ENCODE assay signal across 8 cellular contexts in genomic region chr10:8049874-8050560, GRCh38. TPM values are rescaled to one million over a fixed set of nuclear protein-coding genes. Genes with fewer than 3 reads are reported as not detected.
DNase-seq lines count a peak whose midpoint lies in the region; ATAC-seq lines count a peak whose summit lies in the region.

No MANE protein-coding gene starts in this region.

- peak overlapping the region in 4 of 5 donors; percentile 48 to 61 (median 52) for H3K4me3 ChIP-seq in subcutaneous abdominal adipose tissue (ENCODE audit: low read depth in 1 of 5, low read length in 5 of 5)

- peaks cover 53% of the 10 kb centered on the region for H3K27me3 Mint-ChIP-seq in activated T-helper 17 cell treated with anti-CD3 and anti-CD28 coated beads, Interleukin-2, amount 50 U/mL, for 72 hours

- H3K9me3 Mint-ChIP-seq in activated T-helper 17 cell treated with anti-CD3 and anti-CD28 coated beads, Interleukin-2, amount 50 U/mL, for 72 hours: no peaks in the 10 kb centered on the region

- peak overlapping the region; percentile 62 for H3K4me3 Mint-ChIP-seq in activated T-helper 17 cell treated with anti-CD3 and anti-CD28 coated beads, Interleukin-2, amount 50 U/mL, for 72 hours

- peaks cover 27% of the 10 kb centered on the region for H3K36me3 Mint-ChIP-seq in activated T-helper 17 cell treated with anti-CD3 and anti-CD28 coated beads, Interleukin-2, amount 50 U/mL, for 72 hours (ENCODE audit: low read depth)

- no peak overlapping the region for H3K9ac ChIP-seq in subcutaneous abdominal adipose tissue (ENCODE audit: low read length in 5 of 5)

- no peaks in the 10 kb centered on the region for H3K9me3 ChIP-seq in subcutaneous abdominal adipose tissue (ENCODE audit: control insufficient read depth in 5 of 5, low read length in 5 of 5)

- H3K27ac Mint-ChIP-seq in activated T-helper 17 cell treated with anti-CD3 and anti-CD28 coated beads, Interleukin-2, amount 50 U/mL, for 72 hours: no peak overlapping the region

- DNase-seq in activated CD4-positive, alpha-beta T cell treated with anti-CD3 and anti-CD28 coated beads for 48 hours: peak; percentile 34
- DNase-seq in activated CD4-positive, alpha-beta T cell treated with anti-CD3 and anti-CD28 coated beads, Interleukin-2, amount 50 U/mL, for 1 hour: no peak
- DNase-seq in left lobe of liver (ENCODE audit: low spot score) (no peak), OCI-M2 (lab: John Stamatoyannopoulos, UW; ENCODE audit: unreplicated experiment) (no peak), NCI-H2196 treated with DMSO at 0.1 percent for 48 hours (lab: John Stamatoyannopoulos, UW; ENCODE audit: unreplicated experiment) (no peak), NCI-H1694 (lab: John Stamatoyannopoulos, UW) (no peak)

- peaks cover 0 to 63% (median 59%) of the 10 kb centered on the region in 5 donors for H3K4me1 ChIP-seq in subcutaneous abdominal adipose tissue (ENCODE audit: control insufficient read depth in 5 of 5, insufficient read depth in 5 of 5, low read length in 5 of 5)

- peaks cover 25% of the 10 kb centered on the region for H3K4me1 Mint-ChIP-seq in activated T-helper 17 cell treated with anti-CD3 and anti-CD28 coated beads, Interleukin-2, amount 50 U/mL, for 72 hours

- no peaks in the 10 kb centered on the region for H3K36me3 ChIP-seq in subcutaneous abdominal adipose tissue (ENCODE audit: control insufficient read depth in 5 of 5, insufficient read depth in 5 of 5, low read length in 5 of 5)

- H3K27me3 ChIP-seq in subcutaneous abdominal adipose tissue (ENCODE audit: control insufficient read depth in 5 of 5, insufficient read depth in 4 of 5, low read length in 5 of 5): peaks cover 56 to 75% (median 71%) of the 10 kb centered on the region in 5 donors

- ATAC-seq in activated T-helper 17 cell treated with anti-CD3 and anti-CD28 coated beads, Interleukin-2, amount 50 U/mL, for 72 hours (replicated peaks): no peak
- ATAC-seq in left lobe of liver: peak; percentile 2

- H3K27ac ChIP-seq in subcutaneous abdominal adipose tissue (ENCODE audit: low read depth, low read length): no peak overlapping the region

RNA-seq across cellular contexts. Expression of gene GATA3, which starts 4.5 kb away (rescaled TPM):
- 10 to 100 TPM; 14.2 to 25.2 TPM for total RNA-seq in activated T-helper 17 cell treated with anti-CD3 and anti-CD28 coated beads, Interleukin-2, amount 50 U/mL, for 72 hours
- 0.88 TPM for total RNA-seq in left lobe of liver
